Comparison of ENCODE assay signal across 26 cellular contexts in genomic region chr14:54823757-54824549, GRCh38.
"Had no signal": no experiment of that assay in that cellular context is flagged by ENCODE, and none has a peak within 500 bp of the region (broad histone marks: within the 10 kb centered on the region; RNA-seq: fewer than 3 reads in every experiment).

No MANE protein-coding gene starts in this region.

- H3K4me3 ChIP-seq: esophagus squamous epithelium, gastrocnemius medialis, heart right ventricle, left lung, lower lobe of right lung, mucosa of descending colon had no signal

- H3K27ac ChIP-seq: epithelial cell of prostate, esophagus squamous epithelium, gastrocnemius medialis, heart right ventricle, left lung, lower lobe of right lung had no signal

- ATAC-seq: effector memory CD8-positive, alpha-beta T cell; esophagus mucosa; gastrocnemius medialis; heart right ventricle; left cardiac atrium; left lung; left ventricle myocardium superior; lower lobe of right lung; mucosa of descending colon; naive thymus-derived CD8-positive, alpha-beta T cell had no signal

- FAIRE-seq: endometrium, islet of Langerhans, keratinocyte had no signal

- H3K27me3 ChIP-seq: gastrocnemius medialis, heart right ventricle, left lung had no signal

- H3K4me1 ChIP-seq: esophagus squamous epithelium, gastrocnemius medialis, heart right ventricle, left lung, lower lobe of right lung had no signal

- DNase-seq: cortex of kidney; effector CD8-positive, alpha-beta T cell; effector memory CD8-positive, alpha-beta T cell; endodermal cell; erythroblast; esophagus squamous epithelium; foreskin fibroblast; foreskin melanocyte; gastrocnemius medialis; glutamatergic neuron; head of caudate nucleus; heart right ventricle; hippocampal formation; left cardiac atrium; left lung; left ventricle myocardium superior; lower lobe of right lung; mesenchymal stem cell; mucosa of descending colon; naive B cell; naive thymus-derived CD8-positive, alpha-beta T cell had no signal

- H3K36me3 ChIP-seq: esophagus squamous epithelium, gastrocnemius medialis, heart right ventricle, left lung, lower lobe of right lung had no signal
